Comparison of ENCODE assay signal across 25 cellular contexts in the genomic region with DNA sequence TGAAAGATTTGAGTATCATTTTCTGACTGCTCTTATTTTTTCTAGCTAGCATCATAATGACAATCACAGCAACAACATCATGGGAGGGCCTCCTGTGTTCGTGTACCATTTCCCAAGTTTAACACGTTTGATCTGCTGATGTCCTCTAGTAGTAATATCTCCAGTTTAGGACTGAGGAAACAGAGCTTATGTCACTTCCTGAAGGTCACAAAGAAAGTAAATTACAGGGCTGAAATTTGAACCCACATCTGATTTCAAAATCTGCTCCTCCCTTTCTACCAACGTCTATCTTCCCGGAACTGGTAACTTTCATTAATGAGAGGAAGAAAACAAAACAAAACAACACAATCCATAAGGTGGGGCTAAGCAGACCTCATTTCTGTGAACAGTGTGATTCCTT.
"Had no signal": no experiment of that assay in that cellular context is flagged by ENCODE, and none has a peak within 500 bp of the region (broad histone marks: within the 10 kb centered on the region; RNA-seq: fewer than 3 reads in every experiment).

No MANE protein-coding gene starts in this region.

- H3K9ac ChIP-seq: KMS-11 had no signal

- H3K27ac ChIP-seq: KMS-11, VCaP had no signal

- H3K4me2 ChIP-seq: KMS-11 had no signal

- ATAC-seq: activated CD4-positive, alpha-beta T cell treated with anti-CD3 and anti-CD28 coated beads for 36 hours had no signal

- DNase-seq: activated CD4-positive, alpha-beta memory T cell treated with anti-CD3 and anti-CD28 coated beads, Interleukin-2, amount 10 ng/mL, durations not matched to agents 7 days and 5 days; activated CD4-positive, alpha-beta T cell treated with anti-CD3 and anti-CD28 coated beads for 36 hours; activated CD4-positive, alpha-beta T cell treated with anti-CD3 and anti-CD28 coated beads, Interleukin-2, amount 50 U/mL, for 1 hour; activated gamma-delta T cell treated with Interleukin-2 at 50 U/mL for 16 hours; activated naive CD4-positive, alpha-beta T cell treated with anti-CD3 and anti-CD28 coated beads, Interleukin-2, amount 10 ng/mL, durations not matched to agents 7 days and 5 days; activated naive CD8-positive, alpha-beta T cell treated with anti-CD3 and anti-CD28 coated beads for 36 hours; activated T-cell treated with anti-CD3 and anti-CD28 coated beads for 4 hours; activated T-cell treated with anti-CD3 and anti-CD28 coated beads, Interleukin-2, amount 50 U/mL, for 48 hours; central memory CD4-positive, alpha-beta T cell; MM.1S; NCI-H1105 treated with DMSO at 0.1 percent for 48 hours; NCI-H1436 treated with DMSO at 0.1 percent for 48 hours; NCI-H187; NCI-H2081 treated with DMSO at 0.1 percent for 48 hours; NCI-H2171 treated with DMSO at 0.1 percent for 48 hours; NCI-H226; NCI-H526 treated with DMSO at 0.1 percent for 48 hours; NCI-H82; NK-92 treated with Interleukin-12 subunit alpha and Interleukin-12 subunit beta, amount 100 ng/mL, for 24 hours; SIG-M5; T-helper 2 cell; T1000 had no signal

- H3K27me3 Mint-ChIP-seq: activated CD4-positive, alpha-beta memory T cell treated with anti-CD3 and anti-CD28 coated beads, Interleukin-2, amount 10 ng/mL, durations not matched to agents 7 days and 5 days; activated CD4-positive, alpha-beta T cell treated with anti-CD3 and anti-CD28 coated beads for 36 hours; activated naive CD4-positive, alpha-beta T cell treated with anti-CD3 and anti-CD28 coated beads, Interleukin-2, amount 10 ng/mL, durations not matched to agents 7 days and 5 days; activated naive CD8-positive, alpha-beta T cell treated with anti-CD3 and anti-CD28 coated beads for 36 hours had no signal

- H3K4me3 Mint-ChIP-seq: activated CD4-positive, alpha-beta memory T cell treated with anti-CD3 and anti-CD28 coated beads, Interleukin-2, amount 10 ng/mL, durations not matched to agents 7 days and 5 days; activated CD4-positive, alpha-beta T cell treated with anti-CD3 and anti-CD28 coated beads for 36 hours; activated naive CD4-positive, alpha-beta T cell treated with anti-CD3 and anti-CD28 coated beads, Interleukin-2, amount 10 ng/mL, durations not matched to agents 7 days and 5 days; activated naive CD8-positive, alpha-beta T cell treated with anti-CD3 and anti-CD28 coated beads for 36 hours had no signal

- H3K36me3 Mint-ChIP-seq: activated naive CD4-positive, alpha-beta T cell treated with anti-CD3 and anti-CD28 coated beads, Interleukin-2, amount 10 ng/mL, durations not matched to agents 7 days and 5 days; activated naive CD8-positive, alpha-beta T cell treated with anti-CD3 and anti-CD28 coated beads for 36 hours had no signal

- H3K27ac Mint-ChIP-seq: activated CD4-positive, alpha-beta memory T cell treated with anti-CD3 and anti-CD28 coated beads, Interleukin-2, amount 10 ng/mL, durations not matched to agents 7 days and 5 days; activated CD4-positive, alpha-beta T cell treated with anti-CD3 and anti-CD28 coated beads for 36 hours; activated naive CD4-positive, alpha-beta T cell treated with anti-CD3 and anti-CD28 coated beads, Interleukin-2, amount 10 ng/mL, durations not matched to agents 7 days and 5 days; activated naive CD8-positive, alpha-beta T cell treated with anti-CD3 and anti-CD28 coated beads for 36 hours; activated T-helper 2 cell treated with anti-CD3 and anti-CD28 coated beads, Interferon-gamma antibody, Interleukin-2, Interleukin-4, amounts not matched to agents 10 μg/mL and 5 μg/mL and 100 μg/mL, durations not matched to agents 14 hours and 24 hours and 36 hours had no signal
